In genomic region chr1:29258974-29259801, GRCh38 we compare ENCODE assay signal across 8 cellular contexts. TPM values are rescaled to one million over a fixed set of nuclear protein-coding genes. Genes with fewer than 3 reads are reported as not detected.
A peak's percentile ranks its signal among the peaks of the same experiment; 100 is the strongest.
DNase-seq lines count a peak whose midpoint lies in the region; ATAC-seq, FAIRE-seq and TF ChIP-seq lines count a peak whose summit lies in the region.

No MANE protein-coding gene starts in this region.

- intact Hi-C loops in CD8-positive, alpha-beta T cell (cut with DNase I, micrococcal nuclease), result no loop called here
- intact Hi-C loops in Right ventricle myocardium superior (cut with DNase I) (no loop called here), pancreas (cut with DNase I) (no loop called here)

- H3K4me1 ChIP-seq in CD8-positive, alpha-beta T cell (ENCODE audit: insufficient read depth, low read length), result peaks cover 6% of the 10 kb centered on the region
- peaks cover 0 to 4% (median 3%) of the 10 kb centered on the region in 3 donors for H3K4me1 ChIP-seq in pancreas

- H3K4me1 Mint-ChIP-seq in CD8-positive, alpha-beta T cell (ENCODE audit: low read depth), result peaks cover 3% of the 10 kb centered on the region
- peaks cover 5 to 11% (median 6%) of the 10 kb centered on the region in 3 donors for H3K4me1 Mint-ChIP-seq in T-cell

- peak; percentile 26 for ATAC-seq in CD8-positive, alpha-beta T cell
- ATAC-seq in T-cell (replicated peaks in 1 of 4) (peak; percentile 33 to 55 (median 47)), Right ventricle myocardium superior (ENCODE audit: poor library complexity) (peak; percentile 72), pancreas (peak in 3 of 4 donors; percentile 19 to 31 (median 21))

- no peaks in the 10 kb centered on the region for H3K36me3 Mint-ChIP-seq in CD8-positive, alpha-beta T cell
- no peaks in the 10 kb centered on the region for H3K36me3 Mint-ChIP-seq in T-cell

- no peak for FAIRE-seq in pancreas (lab: Jason Lieb, UNC)

- POLR2A ChIA-PET in CD8-positive, alpha-beta T cell (lab: Charles Lee), result no interaction called here
- POLR2A ChIA-PET in T-cell (lab: Charles Lee), result no interaction called here

- H3K4me3 ChIP-seq in CD8-positive, alpha-beta T cell (ENCODE audit: low read depth, low read length), result no peak overlapping the region
- H3K4me3 ChIP-seq in pancreas, result peak overlapping the region in 2 of 4 donors; percentile 23 to 47

- no peak overlapping the region for H3K27ac ChIP-seq in CD8-positive, alpha-beta T cell (ENCODE audit: low read depth, low read length)
- no peak overlapping the region for H3K27ac ChIP-seq in pancreas

- no peak for TF ChIP-seq CTCF in CD8-positive, alpha-beta T cell (IDR thresholded peaks at IDR 0.05)
- no peak for TF ChIP-seq CTCF in pancreas (IDR thresholded peaks at IDR 0.05)

- no peak overlapping the region for H3K27ac Mint-ChIP-seq in CD8-positive, alpha-beta T cell
- H3K27ac Mint-ChIP-seq in T-cell, result no peak overlapping the region

- no peak for DNase-seq in CD8-positive, alpha-beta T cell
- DNase-seq in T-cell (no peak), Right ventricle myocardium superior (no peak), pancreas (peak in 1 of 6 donors; percentile 51), NCI-H1092 treated with DMSO at 0.1 percent for 48 hours (lab: John Stamatoyannopoulos, UW) (no peak), SIG-M5 (lab: John Stamatoyannopoulos, UW) (no peak), glomerular visceral epithelial cell (ENCODE audit: extremely low spot score) (no peak), NCI-H2107 treated with DMSO at 0.1 percent for 48 hours (lab: John Stamatoyannopoulos, UW; ENCODE audit: unreplicated experiment) (no peak)

- H3K27me3 Mint-ChIP-seq in CD8-positive, alpha-beta T cell (ENCODE audit: low read depth), result peaks cover 43% of the 10 kb centered on the region
- peaks cover 32 to 53% of the 10 kb centered on the region in 2 donors for H3K27me3 Mint-ChIP-seq in T-cell

- CTCF ChIA-PET in CD8-positive, alpha-beta T cell (lab: Charles Lee), result no interaction called here
- CTCF ChIA-PET in T-cell (lab: Charles Lee), result no interaction called here

- no peaks in the 10 kb centered on the region for H3K9me3 ChIP-seq in CD8-positive, alpha-beta T cell (ENCODE audit: low read length)
- H3K9me3 ChIP-seq in pancreas, result no peaks in the 10 kb centered on the region

- no peaks in the 10 kb centered on the region for H3K36me3 ChIP-seq in CD8-positive, alpha-beta T cell (ENCODE audit: insufficient read depth, low read length)
- peaks cover 0 to 6% (median 0%) of the 10 kb centered on the region in 3 donors for H3K36me3 ChIP-seq in pancreas

- WGBS in pancreas, 2 donors, result 59 to 62% methylated on average over 34 to 38 of the region's 38 CpGs

- peak overlapping the region; percentile 79 for H3K4me3 Mint-ChIP-seq in CD8-positive, alpha-beta T cell
- peak overlapping the region; percentile 34 to 79 (median 46) for H3K4me3 Mint-ChIP-seq in T-cell

- H3K9me3 Mint-ChIP-seq in CD8-positive, alpha-beta T cell, result no peaks in the 10 kb centered on the region
- no peaks in the 10 kb centered on the region for H3K9me3 Mint-ChIP-seq in T-cell

- H3K27me3 ChIP-seq in CD8-positive, alpha-beta T cell (ENCODE audit: insufficient read depth, low read length), result peaks cover 12% of the 10 kb centered on the region
- no peaks in the 10 kb centered on the region for H3K27me3 ChIP-seq in pancreas

RNA-seq across cellular contexts. Expression of gene PTPRU, which starts 22.9 kb away (rescaled TPM):
- total RNA-seq in CD8-positive, alpha-beta T cell, result under 1 TPM in 1 of 2 experiments, not detected in 1; 0.25 TPM
- under 1 TPM in 3 of 5 donors, not detected in 2; 0.13 to 0.82 (median 0.33) TPM for total RNA-seq in T-cell
- total RNA-seq in Right ventricle myocardium superior, result 22.1 TPM
- total RNA-seq in pancreas, result 10 to 100 TPM; 12.3 to 20.9 (median 15.7) TPM
- 10 to 100 TPM; 13.7 to 16.6 TPM for polyA plus RNA-seq in pancreas

RNA-seq across cellular contexts. Expression of gene MECR, which starts 28.5 kb away (rescaled TPM):
- 1 to 10 TPM; 5.5 to 8.0 TPM for total RNA-seq in CD8-positive, alpha-beta T cell
- total RNA-seq in T-cell (10 to 100 TPM in 4 of 5 donors, 1 to 10 TPM in 1; 9.5 to 17.8 (median 17.3) TPM), Right ventricle myocardium superior (33.1 TPM), pancreas (10 to 100 TPM in 3 of 6 donors, 1 to 10 TPM in 3; 9.0 to 13.0 (median 9.8) TPM)
- polyA plus RNA-seq in pancreas, result 10 to 100 TPM; 17.4 to 19.6 TPM

Comparison
In these comparisons a context has a peak if more than half of its experiments do, and no peak if none do; other contexts are left out.
1. ATAC-seq: peak in every context shown above with its lines; median percentile 72 in Right ventricle myocardium superior; 47 in T-cell; 26 in CD8-positive, alpha-beta T cell; 21 in pancreas.
2. RNA of gene PTPRU, which starts 22.9 kb away (total RNA-seq): 22.1 TPM in Right ventricle myocardium superior (single experiment) and 12.3 to 20.9 TPM in pancreas; 0.25 TPM in CD8-positive, alpha-beta T cell and 0.13 to 0.82 TPM in T-cell; every median in the first group is over 4 times any median in the second.